7 cellular contexts compared by ENCODE assay signal in genomic region chr1:46613661-46614603, GRCh38. TPM values are rescaled to one million over a fixed set of nuclear protein-coding genes. Genes with fewer than 3 reads are reported as not detected.
A peak's percentile ranks its signal among the peaks of the same experiment; 100 is the strongest.
DNase-seq lines count a peak whose midpoint lies in the region; ATAC-seq lines count a peak whose summit lies in the region.

No MANE protein-coding gene starts in this region.

- POLR2A ChIA-PET in T-cell (lab: Charles Lee) = no interaction called here

- H3K27me3 Mint-ChIP-seq in T-cell = no peaks in the 10 kb centered on the region
- H3K27me3 Mint-ChIP-seq in central memory CD8-positive, alpha-beta T cell = no peaks in the 10 kb centered on the region

- ATAC-seq in GM19023 (IDR thresholded peaks at IDR 0.05; ENCODE audit: unreplicated experiment) (peak; percentile 40), HG03139 (IDR thresholded peaks at IDR 0.05; ENCODE audit: unreplicated experiment) (peak; percentile 49), T-cell (replicated peaks in 1 of 4) (peak; percentile 29 to 54 (median 34)), GM18867 (IDR thresholded peaks at IDR 0.05; ENCODE audit: unreplicated experiment) (no peak)
- no peak for ATAC-seq in central memory CD8-positive, alpha-beta T cell (replicated peaks; ENCODE audit: extremely low read depth, poor library complexity, severe bottlenecking)

- CTCF ChIA-PET in T-cell (lab: Charles Lee) = interaction anchor here in 1 of 2 donors (2.3 kb wide), 1 partner anchor 10 kb away, joined by 8 read pairs; the partner anchor contains the start of gene MKNK1

- peaks cover 27% of the 10 kb centered on the region for H3K36me3 Mint-ChIP-seq in T-cell
- H3K36me3 Mint-ChIP-seq in central memory CD8-positive, alpha-beta T cell (ENCODE audit: insufficient read depth) = peaks cover 22% of the 10 kb centered on the region

- peak in 29 of 34 experiments; percentile 7 to 57 (median 29) for DNase-seq in T-cell
- DNase-seq in central memory CD8-positive, alpha-beta T cell (ENCODE audit: low spot score in 2 of 2) = no peak
- DNase-seq in iris pigment epithelial cell (ENCODE audit: low read depth) = peak; percentile 74
- DNase-seq in stimulated activated CD8-positive, alpha-beta memory T cell treated with anti-CD3 and anti-CD28 coated beads, Interleukin-12 subunit alpha, Interleukin-12 subunit beta, amount 100 ng/mL, for 1 hour (ENCODE audit: low read depth) = peak; percentile 13

- H3K9me3 Mint-ChIP-seq in T-cell = no peaks in the 10 kb centered on the region
- H3K9me3 Mint-ChIP-seq in central memory CD8-positive, alpha-beta T cell = no peaks in the 10 kb centered on the region

- H3K4me3 Mint-ChIP-seq in T-cell = peak overlapping the region; percentile 49 to 92 (median 91)
- H3K4me3 Mint-ChIP-seq in central memory CD8-positive, alpha-beta T cell = peak overlapping the region; percentile 79

- peaks cover 57 to 68% (median 60%) of the 10 kb centered on the region in 3 donors for H3K4me1 Mint-ChIP-seq in T-cell
- peaks cover 61% of the 10 kb centered on the region for H3K4me1 Mint-ChIP-seq in central memory CD8-positive, alpha-beta T cell

- H3K27ac Mint-ChIP-seq in T-cell = peak overlapping the region; percentile 69 to 83
- H3K27ac Mint-ChIP-seq in central memory CD8-positive, alpha-beta T cell (ENCODE audit: low read depth) = no peak overlapping the region

RNA-seq across cellular contexts. Expression of gene MOB3C, which starts 2.7 kb away (rescaled TPM):
- total RNA-seq in T-cell = 10 to 100 TPM; 13.2 to 29.6 (median 24.6) TPM

RNA-seq across cellular contexts. Expression of gene MKNK1, which starts 9.9 kb away (rescaled TPM):
- 10 to 100 TPM; 41.4 to 54.5 (median 52.7) TPM for total RNA-seq in T-cell

RNA-seq across cellular contexts. Expression of gene ATPAF1, which starts 54.2 kb away (rescaled TPM):
- 10 to 100 TPM; 22.0 to 31.2 (median 26.0) TPM for total RNA-seq in T-cell

RNA-seq across cellular contexts. Expression of gene TEX38, which starts 57.7 kb away (rescaled TPM):
- not detected for total RNA-seq in T-cell

Comparison
In these comparisons a context has a peak if more than half of its experiments do, and no peak if none do; other contexts are left out.
1. ATAC-seq: peak in GM19023 (single experiment), HG03139 (single experiment) and T-cell (4 of 4); none in central memory CD8-positive, alpha-beta T cell (single experiment) and GM18867 (single experiment).
2. DNase-seq: peak in T-cell (29 of 34), iris pigment epithelial cell (single experiment) and stimulated activated CD8-positive, alpha-beta memory T cell treated with anti-CD3 and anti-CD28 coated beads, Interleukin-12 subunit alpha, Interleukin-12 subunit beta, amount 100 ng/mL, for 1 hour (single experiment); none in central memory CD8-positive, alpha-beta T cell (0 of 2).